8 cellular contexts compared by ENCODE assay signal in genomic region chr15:56886450-56886856, GRCh38. TPM values are rescaled to one million over a fixed set of nuclear protein-coding genes. Genes with fewer than 3 reads are reported as not detected.
DNase-seq lines count a peak whose midpoint lies in the region; ATAC-seq and TF ChIP-seq lines count a peak whose summit lies in the region.

No MANE protein-coding gene starts in this region.

- peaks cover 0 to 1% (median 0%) of the 10 kb centered on the region in 5 donors for H3K36me3 Mint-ChIP-seq in naive thymus-derived CD4-positive, alpha-beta T cell

- H3K27me3 ChIP-seq in naive thymus-derived CD4-positive, alpha-beta T cell (ENCODE audit: control insufficient read depth in 2 of 2, insufficient read depth in 2 of 2, low read length in 2 of 2), result no peaks in the 10 kb centered on the region

- peaks cover 0 to 11% (median 0%) of the 10 kb centered on the region in 5 donors for H3K27me3 Mint-ChIP-seq in naive thymus-derived CD4-positive, alpha-beta T cell

- intact Hi-C loops in naive thymus-derived CD4-positive, alpha-beta T cell (cut with micrococcal nuclease), result loop anchor here in 1 of 2 donors (1.0 to 10.0 kb wide), 4 partner anchors 96 to 642 kb away; partner anchors contain the start of gene RFX7

- H3K27ac ChIP-seq in naive thymus-derived CD4-positive, alpha-beta T cell (ENCODE audit: low read depth, low read length), result peak overlapping the region; percentile 86

- H3K4me1 Mint-ChIP-seq in naive thymus-derived CD4-positive, alpha-beta T cell, result peaks cover 17 to 35% (median 26%) of the 10 kb centered on the region in 7 donors

- peaks cover 9 to 12% of the 10 kb centered on the region in 2 donors for H3K4me1 ChIP-seq in naive thymus-derived CD4-positive, alpha-beta T cell (ENCODE audit: control insufficient read depth in 2 of 2, insufficient read depth in 2 of 2, low read length in 2 of 2)

- POLR2A ChIA-PET in naive thymus-derived CD4-positive, alpha-beta T cell (lab: Charles Lee), result interaction anchor here (1.0 to 3.1 kb wide), 2 partner anchors 32 to 153 kb away, joined by 3 to 38 read pairs; partner anchors contain the start of genes TCF12 and ZNF280D

- H3K4me3 ChIP-seq in GM12865 (ENCODE audit: low read depth, low read length) (peak overlapping the region; percentile 76), choroid plexus epithelial cell (ENCODE audit: low read depth, low read length) (peak overlapping the region; percentile 73)
- peak overlapping the region; percentile 80 for H3K4me3 ChIP-seq in naive thymus-derived CD4-positive, alpha-beta T cell (ENCODE audit: low read length)

- peak; percentile 24 for ATAC-seq in naive thymus-derived CD4-positive, alpha-beta T cell
- no peak for ATAC-seq in left lobe of liver
- ATAC-seq in GM19467 (IDR thresholded peaks at IDR 0.05; ENCODE audit: unreplicated experiment), result no peak

- H3K9me3 ChIP-seq in naive thymus-derived CD4-positive, alpha-beta T cell (ENCODE audit: control insufficient read depth in 2 of 3, low read length in 3 of 3), result no peaks in the 10 kb centered on the region

- H3K9me3 Mint-ChIP-seq in naive thymus-derived CD4-positive, alpha-beta T cell, result peaks cover 0 to 1% (median 0%) of the 10 kb centered on the region in 11 donors

- CTCF ChIA-PET in naive thymus-derived CD4-positive, alpha-beta T cell (lab: Charles Lee), result interaction anchor here (0.8 to 1.3 kb wide), 2 partner anchors 17 to 32 kb away, joined by 3 read pairs; partner anchors contain the start of gene TCF12

- DNase-seq in GM12865 (ENCODE audit: low read depth) (peak; percentile 9), NCI-H2227 treated with DMSO at 0.1 percent for 48 hours (lab: John Stamatoyannopoulos, UW) (peak; percentile 49), choroid plexus epithelial cell (ENCODE audit: low read depth) (peak; percentile 41), cortex of kidney (lab: John Stamatoyannopoulos, UW) (no peak), NCI-H1417 (lab: John Stamatoyannopoulos, UW) (no peak), left lobe of liver (ENCODE audit: low spot score) (no peak)
- DNase-seq in naive thymus-derived CD4-positive, alpha-beta T cell, result peak in 5 of 9 donors; percentile 18 to 42 (median 37)

- H3K27ac Mint-ChIP-seq in naive thymus-derived CD4-positive, alpha-beta T cell, result peak overlapping the region; percentile 80 to 98 (median 93)

- H3K36me3 ChIP-seq in naive thymus-derived CD4-positive, alpha-beta T cell (ENCODE audit: control insufficient read depth in 2 of 3, insufficient read depth in 3 of 3, low read length in 3 of 3), result no peaks in the 10 kb centered on the region

- peak overlapping the region; percentile 82 to 96 (median 88) for H3K4me3 Mint-ChIP-seq in naive thymus-derived CD4-positive, alpha-beta T cell

- TF ChIP-seq CTCF in GM12865 (IDR thresholded peaks at IDR 0.05; ENCODE audit: insufficient read depth, low read depth, low read length, missing control alignments) (no peak), choroid plexus epithelial cell (conservative IDR thresholded peaks at IDR 0.05; ENCODE audit: low read depth, low read length) (no peak)

RNA-seq across cellular contexts. Expression of gene TCF12, which starts 32.0 kb away (rescaled TPM):
- total RNA-seq in naive thymus-derived CD4-positive, alpha-beta T cell, result 10 to 100 TPM; 71.5 to 99.4 (median 84.0) TPM
- 10 to 100 TPM; 51.3 to 72.1 TPM for polyA plus RNA-seq in naive thymus-derived CD4-positive, alpha-beta T cell
- total RNA-seq in left lobe of liver, result 29.8 TPM

Comparison
In these comparisons a context has a peak if more than half of its experiments do, and no peak if none do; other contexts are left out.
1. DNase-seq: peak in GM12865 (single experiment), NCI-H2227 treated with DMSO at 0.1 percent for 48 hours (single experiment), choroid plexus epithelial cell (single experiment) and naive thymus-derived CD4-positive, alpha-beta T cell (5 of 9); none in cortex of kidney (single experiment), NCI-H1417 (0 of 3) and left lobe of liver (single experiment).
2. Peak in every context shown above with its lines, with median percentiles within 50 percentile points of each other: H3K4me3 ChIP-seq.